Comparison of ENCODE assay signal across 11 cellular contexts in genomic region chr13:113742445-113743120, GRCh38. TPM values are rescaled to one million over a fixed set of nuclear protein-coding genes. Genes with fewer than 3 reads are reported as not detected.
A peak's percentile ranks its signal among the peaks of the same experiment; 100 is the strongest.
DNase-seq lines count a peak whose midpoint lies in the region; ATAC-seq and TF ChIP-seq lines count a peak whose summit lies in the region.
"Had no signal": no experiment of that assay in that cellular context is flagged by ENCODE, and none has a peak within 500 bp of the region (broad histone marks: within the 10 kb centered on the region; RNA-seq: fewer than 3 reads in every experiment).

No MANE protein-coding gene starts in this region.

- TF ChIP-seq CTCF in CD4-positive, alpha-beta T cell (IDR thresholded peaks at IDR 0.05) = no peak
- TF ChIP-seq CTCF in GM23338 (conservative IDR thresholded peaks at IDR 0.05; ENCODE audit: low read depth in 2 of 2) (no peak), lower lobe of right lung (IDR thresholded peaks at IDR 0.05) (no peak)

- H3K9me3 ChIP-seq in CD4-positive, alpha-beta T cell (ENCODE audit: control insufficient read depth, low read length) = no peaks in the 10 kb centered on the region
- no peaks in the 10 kb centered on the region for H3K9me3 ChIP-seq in lower lobe of right lung

- H4K20me1 ChIP-seq in GM23338 (replicated peaks; ENCODE audit: insufficient read depth) = no peaks in the 10 kb centered on the region

- H3K4me3 Mint-ChIP-seq in CD4-positive, alpha-beta T cell = peak overlapping the region; percentile 69
- H3K4me3 Mint-ChIP-seq in GM23338 = no peak overlapping the region
- H3K4me3 Mint-ChIP-seq: nephron progenitor cell had no signal

- no peaks in the 10 kb centered on the region for H3K36me3 Mint-ChIP-seq in CD4-positive, alpha-beta T cell (ENCODE audit: low read depth)
- no peaks in the 10 kb centered on the region; the same call in 2 of the 3 replicates for H3K36me3 Mint-ChIP-seq in GM23338 (ENCODE audit: low read depth)

- intact Hi-C loops in CD4-positive, alpha-beta T cell (cut with DNase I, micrococcal nuclease) = no loop called here
- intact Hi-C loops in lower lobe of right lung (cut with DNase I) = no loop called here

- no peak for DNase-seq in CD4-positive, alpha-beta T cell
- DNase-seq in GM23338 (ENCODE audit: low spot score) = no peak
- DNase-seq in SHP77 treated with DMSO at 0.1 percent for 48 hours (lab: John Stamatoyannopoulos, UW) = peak; percentile 19
- peak; percentile 38 for DNase-seq in lower lobe of right lung
- no peak for DNase-seq in NCI-H524 treated with DMSO at 0.1 percent for 48 hours (lab: John Stamatoyannopoulos, UW)
- DNase-seq in HPDE6-E6E7 (ENCODE audit: extremely low spot score) = no peak
- DNase-seq in glomerular visceral epithelial cell (ENCODE audit: extremely low spot score) = no peak
- DNase-seq: cerebellar nuclear complex, hippocampal formation, T-helper 9 cell had no signal

- H3K4me3 ChIP-seq in GM23338 (no peak overlapping the region), lower lobe of right lung (no peak overlapping the region)

- no peaks in the 10 kb centered on the region for H3K9me2 ChIP-seq in GM23338 (ENCODE audit: insufficient read depth)

- H3K27ac ChIP-seq in CD4-positive, alpha-beta T cell (ENCODE audit: low read depth, low read length) = no peak overlapping the region
- no peak overlapping the region for H3K27ac ChIP-seq in GM23338 (ENCODE audit: low read depth)
- H3K27ac ChIP-seq in lower lobe of right lung = no peak overlapping the region

- no peaks in the 10 kb centered on the region for H3K4me1 ChIP-seq in GM23338 (ENCODE audit: insufficient read depth)
- peaks cover 7% of the 10 kb centered on the region for H3K4me1 ChIP-seq in lower lobe of right lung

- peak overlapping the region; percentile 66; the same call in 1 of the 2 replicates for H2AFZ ChIP-seq in GM23338

- peak; percentile 59 for ATAC-seq in CD4-positive, alpha-beta T cell (ENCODE audit: poor library complexity)
- ATAC-seq in GM23338 = no peak
- no peak for ATAC-seq in lower lobe of right lung

- peaks cover 11% of the 10 kb centered on the region; the same call in 1 of the 2 replicates for H3F3A ChIP-seq in GM23338 (replicated peaks; ENCODE audit: low read depth)

- H3K9me3 Mint-ChIP-seq in CD4-positive, alpha-beta T cell = no peaks in the 10 kb centered on the region
- peaks cover 3% of the 10 kb centered on the region; the same call in 1 of the 3 replicates for H3K9me3 Mint-ChIP-seq in GM23338
- H3K9me3 Mint-ChIP-seq: nephron progenitor cell had no signal

- H3K36me3 ChIP-seq in GM23338 (ENCODE audit: insufficient read depth) = no peaks in the 10 kb centered on the region
- H3K36me3 ChIP-seq in lower lobe of right lung = no peaks in the 10 kb centered on the region

- H3K4me1 Mint-ChIP-seq in CD4-positive, alpha-beta T cell (ENCODE audit: low read depth) = peaks cover 23% of the 10 kb centered on the region
- peaks cover 20% of the 10 kb centered on the region for H3K4me1 Mint-ChIP-seq in GM23338

- CTCF ChIA-PET in CD4-positive, alpha-beta T cell (lab: Charles Lee) = interaction anchor here (0.7 to 1.6 kb wide), 2 partner anchors 17 to 18 kb away, joined by 3 read pairs; partner anchors contain the start of gene TMEM255B

- H3K79me2 ChIP-seq in GM23338 (replicated peaks; ENCODE audit: insufficient read depth) = no peaks in the 10 kb centered on the region

- POLR2A ChIA-PET in CD4-positive, alpha-beta T cell (lab: Charles Lee) = no interaction called here

- no peak overlapping the region for H3K4me2 ChIP-seq in GM23338

- H3K27me3 Mint-ChIP-seq in CD4-positive, alpha-beta T cell = peaks cover 41% of the 10 kb centered on the region
- H3K27me3 Mint-ChIP-seq in GM23338 (ENCODE audit: insufficient read depth, low read depth, poor library complexity) = peaks cover 13% of the 10 kb centered on the region

- H3K27ac Mint-ChIP-seq in CD4-positive, alpha-beta T cell = peak overlapping the region; percentile 66
- H3K27ac Mint-ChIP-seq in GM23338 = no peak overlapping the region
- H3K27ac Mint-ChIP-seq: nephron progenitor cell had no signal

- H3K27me3 ChIP-seq in CD4-positive, alpha-beta T cell (ENCODE audit: control insufficient read depth, insufficient read depth, low read length) = peaks cover 29% of the 10 kb centered on the region
- no peaks in the 10 kb centered on the region for H3K27me3 ChIP-seq in GM23338 (ENCODE audit: insufficient read depth)
- peaks cover 10% of the 10 kb centered on the region for H3K27me3 ChIP-seq in lower lobe of right lung (ENCODE audit: low read depth)

TF ChIP-seq in GM23338, 12 proteins besides CTCF, POLR2A, EP300 and RAD21 (continues in another document):
- no peak for TF ChIP-seq CREB1 (CRISPR knock-in tag; IDR thresholded peaks at IDR 0.05; ENCODE audit: low read depth)
- TF ChIP-seq ZNF462 (CRISPR knock-in tag; IDR thresholded peaks at IDR 0.05) = no peak
- TF ChIP-seq EZH2 (IDR thresholded peaks at IDR 0.05; ENCODE audit: low read depth, unreplicated experiment) = no peak
- TF ChIP-seq JUNB (IDR thresholded peaks at IDR 0.05; ENCODE audit: unreplicated experiment) = no peak
- no peak for TF ChIP-seq POLR2AphosphoS5 (IDR thresholded peaks at IDR 0.05; ENCODE audit: low read depth)
- no peak for TF ChIP-seq NANOG (IDR thresholded peaks at IDR 0.05; ENCODE audit: borderline replicate concordance)

RNA-seq across cellular contexts. Expression of gene TMEM255B, which starts 16.4 kb away (rescaled TPM):
- total RNA-seq in CD4-positive, alpha-beta T cell = 1 to 10 TPM; 1.0 to 1.2 TPM
- total RNA-seq in GM23338 (2014; rRNA removed; shearing (Covaris generic)) = 0.69 and 0.82 TPM in 2 replicates
- 4.0 and 4.4 TPM in 2 replicates for polyA plus RNA-seq in GM23338 (2016; fragmentation: Nextera tagmentation; extraction: Ambion mirVana)
- 21.5 TPM for total RNA-seq in lower lobe of right lung

Comparison
In these comparisons a context has a peak if more than half of its experiments do, and no peak if none do; other contexts are left out.
1. DNase-seq: peak in SHP77 treated with DMSO at 0.1 percent for 48 hours (single experiment) and lower lobe of right lung (single experiment); none in CD4-positive, alpha-beta T cell (0 of 10), GM23338 (single experiment), NCI-H524 treated with DMSO at 0.1 percent for 48 hours (single experiment), HPDE6-E6E7 (single experiment) and glomerular visceral epithelial cell (single experiment).
2. RNA of gene TMEM255B, which starts 16.4 kb away (total RNA-seq): 21.5 TPM in lower lobe of right lung (single experiment); 1.0 to 1.2 TPM in CD4-positive, alpha-beta T cell and 0.69 to 0.82 TPM in GM23338; every median in the first group is over 10 times any median in the second.